20 cellular contexts compared by ENCODE assay signal in genomic region chr6:29757282-29757681, GRCh38.
"Had no signal": no experiment of that assay in that cellular context is flagged by ENCODE, and none has a peak within 500 bp of the region (broad histone marks: within the 10 kb centered on the region; RNA-seq: fewer than 3 reads in every experiment).

No MANE protein-coding gene starts in this region.

- H3K4me3 Mint-ChIP-seq: activated CD4-positive, alpha-beta memory T cell treated with anti-CD3 and anti-CD28 coated beads for 36 hours; activated naive CD4-positive, alpha-beta T cell treated with anti-CD3 and anti-CD28 coated beads, Interleukin-2, amount 10 ng/mL, durations not matched to agents 7 days and 5 days; activated naive CD8-positive, alpha-beta T cell treated with anti-CD3 and anti-CD28 coated beads, Interleukin-2, amount 50 U/mL, for 24 hours had no signal

- ATAC-seq: activated naive CD8-positive, alpha-beta T cell treated with anti-CD3 and anti-CD28 coated beads, Interleukin-2, amount 50 U/mL, for 24 hours; stimulated activated naive CD8-positive, alpha-beta T cell treated with anti-CD3 and anti-CD28 coated beads, Interleukin-15, Interleukin-2, amounts not matched to agents 100 U/mL and 50 U/mL, for 24 hours had no signal

- H3K36me3 ChIP-seq: left ventricle myocardium inferior, prostate gland, right atrium auricular region, tibial nerve, vagina had no signal

- H3K27ac Mint-ChIP-seq: activated CD4-positive, alpha-beta memory T cell treated with anti-CD3 and anti-CD28 coated beads for 36 hours; activated naive CD4-positive, alpha-beta T cell treated with anti-CD3 and anti-CD28 coated beads, Interleukin-2, amount 10 ng/mL, durations not matched to agents 7 days and 5 days; activated naive CD8-positive, alpha-beta T cell treated with anti-CD3 and anti-CD28 coated beads, Interleukin-2, amount 50 U/mL, for 24 hours; brain had no signal

- H3K27ac ChIP-seq: left ventricle myocardium inferior, prostate gland, right atrium auricular region, tibial nerve, vagina had no signal

- H3K4me3 ChIP-seq: left ventricle myocardium inferior, prostate gland, right atrium auricular region, tibial nerve, vagina had no signal

- H3K36me3 Mint-ChIP-seq: activated CD4-positive, alpha-beta memory T cell treated with anti-CD3 and anti-CD28 coated beads for 36 hours; brain had no signal

- H3K9me3 Mint-ChIP-seq: activated CD4-positive, alpha-beta memory T cell treated with anti-CD3 and anti-CD28 coated beads for 36 hours; activated naive CD4-positive, alpha-beta T cell treated with anti-CD3 and anti-CD28 coated beads, Interleukin-2, amount 10 ng/mL, durations not matched to agents 7 days and 5 days; activated naive CD8-positive, alpha-beta T cell treated with anti-CD3 and anti-CD28 coated beads, Interleukin-2, amount 50 U/mL, for 24 hours; naive B cell had no signal

- DNase-seq: activated CD4-positive, alpha-beta memory T cell treated with anti-CD3 and anti-CD28 coated beads for 36 hours; activated CD4-positive, alpha-beta T cell treated with anti-CD3 and anti-CD28 coated beads for 4 hours; activated naive CD4-positive, alpha-beta T cell treated with anti-CD3 and anti-CD28 coated beads, Interleukin-2, amount 10 ng/mL, durations not matched to agents 7 days and 5 days; activated naive CD8-positive, alpha-beta T cell treated with anti-CD3 and anti-CD28 coated beads, Interleukin-2, amount 50 U/mL, for 24 hours; activated T-cell treated with anti-CD3 and anti-CD28 coated beads, Interleukin-2, amount 50 U/mL, for 1 hour; anterior cingulate cortex; central memory CD4-positive, alpha-beta T cell; erythroblast; foreskin melanocyte; kidney glomerular epithelial cell; left ventricle myocardium inferior; naive B cell; stimulated activated CD4-positive, alpha-beta T cell treated with anti-CD3 and anti-CD28 coated beads, Interleukin-12 subunit alpha, Interleukin-12 subunit beta, amount 100 ng/mL, for 4 hours; stimulated activated naive CD8-positive, alpha-beta T cell treated with anti-CD3 and anti-CD28 coated beads, Interleukin-15, Interleukin-2, amounts not matched to agents 100 U/mL and 50 U/mL, for 24 hours; substantia nigra had no signal

- H3K27me3 ChIP-seq: right atrium auricular region, tibial nerve, vagina had no signal

- H3K27me3 Mint-ChIP-seq: activated naive CD8-positive, alpha-beta T cell treated with anti-CD3 and anti-CD28 coated beads, Interleukin-2, amount 50 U/mL, for 24 hours had no signal

- H3K9me3 ChIP-seq: left ventricle myocardium inferior, prostate gland, right atrium auricular region, tibial nerve, vagina had no signal

- H3K4me1 ChIP-seq: prostate gland, vagina had no signal
